Comparison of ENCODE assay signal across 8 cellular contexts in genomic region chr2:55419236-55419513, GRCh38. TPM values are rescaled to one million over a fixed set of nuclear protein-coding genes. Genes with fewer than 3 reads are reported as not detected.
A peak's percentile ranks its signal among the peaks of the same experiment; 100 is the strongest.
DNase-seq lines count a peak whose midpoint lies in the region; ATAC-seq and TF ChIP-seq lines count a peak whose summit lies in the region.

No MANE protein-coding gene starts in this region.

- no peak for TF ChIP-seq CTCF in ovary (IDR thresholded peaks at IDR 0.05)

- H3K27ac ChIP-seq in ovary = peak overlapping the region; percentile 80 to 81

- no peak for TF ChIP-seq EP300 in ovary (IDR thresholded peaks at IDR 0.05)

- H3K4me3 Mint-ChIP-seq in activated CD4-positive, alpha-beta T cell treated with anti-CD3 and anti-CD28 coated beads for 36 hours = peak overlapping the region; percentile 77
- H3K4me3 Mint-ChIP-seq in activated T-helper 17 cell treated with anti-CD3 and anti-CD28 coated beads, Interleukin-2, amount 50 U/mL, for 72 hours = peak overlapping the region; percentile 86

- H3K36me3 Mint-ChIP-seq in activated CD4-positive, alpha-beta T cell treated with anti-CD3 and anti-CD28 coated beads for 36 hours (ENCODE audit: low read depth) = no peaks in the 10 kb centered on the region
- no peaks in the 10 kb centered on the region for H3K36me3 Mint-ChIP-seq in activated T-helper 17 cell treated with anti-CD3 and anti-CD28 coated beads, Interleukin-2, amount 50 U/mL, for 72 hours (ENCODE audit: low read depth)

- peaks cover 1% of the 10 kb centered on the region for H3K4me1 ChIP-seq in ovary (ENCODE audit: insufficient read depth)

- peaks cover 34% of the 10 kb centered on the region for H3K4me1 Mint-ChIP-seq in activated CD4-positive, alpha-beta T cell treated with anti-CD3 and anti-CD28 coated beads for 36 hours
- peaks cover 4% of the 10 kb centered on the region for H3K4me1 Mint-ChIP-seq in activated T-helper 17 cell treated with anti-CD3 and anti-CD28 coated beads, Interleukin-2, amount 50 U/mL, for 72 hours

- 0 to 1% (median 0%) methylated on average over 14 of the region's 14 CpGs for WGBS in ovary, 3 donors

- intact Hi-C loops in activated CD4-positive, alpha-beta T cell treated with anti-CD3 and anti-CD28 coated beads for 36 hours (cut with DNase I, micrococcal nuclease) = loop anchor here (1.0 to 5.0 kb wide), 8 partner anchors 108 to 274 kb away; partner anchors contain the start of genes MTIF2 (in 2 of the 2), CLHC1 (in 1 of the 2), PNPT1 (in 1 of the 2) and PPP4R3B (in 1 of the 2)
- intact Hi-C loops in Right ventricle myocardium inferior (cut with DNase I) (loop anchor here (5.0 kb wide), 1 partner anchor 152 kb away; the partner anchor contains the start of gene MTIF2), ovary (cut with DNase I) (no loop called here)

- no peaks in the 10 kb centered on the region for H3K9me3 Mint-ChIP-seq in activated CD4-positive, alpha-beta T cell treated with anti-CD3 and anti-CD28 coated beads for 36 hours (ENCODE audit: low read depth)
- H3K9me3 Mint-ChIP-seq in activated T-helper 17 cell treated with anti-CD3 and anti-CD28 coated beads, Interleukin-2, amount 50 U/mL, for 72 hours = no peaks in the 10 kb centered on the region

- H3K27me3 ChIP-seq in ovary = no peaks in the 10 kb centered on the region

- H3K4me3 ChIP-seq in ovary = peak overlapping the region; percentile 88

- peaks cover 13% of the 10 kb centered on the region for H3K27me3 Mint-ChIP-seq in activated CD4-positive, alpha-beta T cell treated with anti-CD3 and anti-CD28 coated beads for 36 hours
- no peaks in the 10 kb centered on the region for H3K27me3 Mint-ChIP-seq in activated T-helper 17 cell treated with anti-CD3 and anti-CD28 coated beads, Interleukin-2, amount 50 U/mL, for 72 hours

- CTCF ChIA-PET in activated CD4-positive, alpha-beta T cell treated with anti-CD3 and anti-CD28 coated beads for 36 hours (lab: Charles Lee) = interaction anchor here (0.6 kb wide), 1 partner anchor 100 kb away, joined by 3 read pairs; no protein-coding TSS in a partner anchor

- in situ Hi-C loops in KBM-7 (cut with MboI; ENCODE audit: low pct_unique_long_range_greater_than_20kb, low sequenced_read_pairs) = no loop called here

- no peaks in the 10 kb centered on the region for H3K36me3 ChIP-seq in ovary

- no peaks in the 10 kb centered on the region for H3K9me3 ChIP-seq in ovary

- no peak for TF ChIP-seq POLR2A in ovary (IDR thresholded peaks at IDR 0.05)

- peak overlapping the region; percentile 69 for H3K27ac Mint-ChIP-seq in activated CD4-positive, alpha-beta T cell treated with anti-CD3 and anti-CD28 coated beads for 36 hours
- H3K27ac Mint-ChIP-seq in activated T-helper 17 cell treated with anti-CD3 and anti-CD28 coated beads, Interleukin-2, amount 50 U/mL, for 72 hours = peak overlapping the region; percentile 84

- POLR2A ChIA-PET in activated CD4-positive, alpha-beta T cell treated with anti-CD3 and anti-CD28 coated beads for 36 hours (lab: Charles Lee) = interaction anchor here (0.7 kb wide), 1 partner anchor 99 kb away, joined by 3 read pairs; no protein-coding TSS in a partner anchor

- no peak for DNase-seq in activated CD4-positive, alpha-beta T cell treated with anti-CD3 and anti-CD28 coated beads for 36 hours
- no peak for DNase-seq in activated CD4-positive, alpha-beta T cell treated with anti-CD3 and anti-CD28 coated beads for 1 hour
- DNase-seq in KBM-7 (peak; percentile 62), Right ventricle myocardium inferior (ENCODE audit: missing footprints) (no peak), ovary (no peak), DMS153 (lab: John Stamatoyannopoulos, UW) (no peak), NCI-H1436 treated with DMSO at 0.1 percent for 48 hours (lab: John Stamatoyannopoulos, UW) (no peak)

- ATAC-seq in activated CD4-positive, alpha-beta T cell treated with anti-CD3 and anti-CD28 coated beads for 36 hours = peak; percentile 16
- no peak for ATAC-seq in activated T-helper 17 cell treated with anti-CD3 and anti-CD28 coated beads, Interleukin-2, amount 50 U/mL, for 72 hours (replicated peaks)
- peak; percentile 8 for ATAC-seq in Right ventricle myocardium inferior

RNA-seq across cellular contexts. Expression of gene CCDC88A, which starts 0.5 kb away (rescaled TPM):
- 10 to 100 TPM; 10.1 to 11.3 TPM for total RNA-seq in activated CD4-positive, alpha-beta T cell treated with anti-CD3 and anti-CD28 coated beads for 36 hours
- total RNA-seq in activated T-helper 17 cell treated with anti-CD3 and anti-CD28 coated beads, Interleukin-2, amount 50 U/mL, for 72 hours = 10 to 100 TPM in 1 of 2 donors, 1 to 10 TPM in 1; 9.7 to 14.3 TPM
- total RNA-seq in Right ventricle myocardium inferior (20.0 TPM), ovary (10 to 100 TPM; 25.0 to 64.4 (median 33.9) TPM)
- 10 to 100 TPM in 1 of 2 donors, 1 to 10 TPM in 1; 9.6 to 23.4 TPM for polyA plus RNA-seq in ovary

Comparison
In these comparisons a context has a peak if more than half of its experiments do, and no peak if none do; other contexts are left out.
1. intact Hi-C loops: an anchor here in activated CD4-positive, alpha-beta T cell treated with anti-CD3 and anti-CD28 coated beads for 36 hours (1.0 to 5.0 kb wide) and Right ventricle myocardium inferior (5.0 kb wide); none called in ovary.